Comparison of ENCODE assay signal across 22 cellular contexts in the genomic region with DNA sequence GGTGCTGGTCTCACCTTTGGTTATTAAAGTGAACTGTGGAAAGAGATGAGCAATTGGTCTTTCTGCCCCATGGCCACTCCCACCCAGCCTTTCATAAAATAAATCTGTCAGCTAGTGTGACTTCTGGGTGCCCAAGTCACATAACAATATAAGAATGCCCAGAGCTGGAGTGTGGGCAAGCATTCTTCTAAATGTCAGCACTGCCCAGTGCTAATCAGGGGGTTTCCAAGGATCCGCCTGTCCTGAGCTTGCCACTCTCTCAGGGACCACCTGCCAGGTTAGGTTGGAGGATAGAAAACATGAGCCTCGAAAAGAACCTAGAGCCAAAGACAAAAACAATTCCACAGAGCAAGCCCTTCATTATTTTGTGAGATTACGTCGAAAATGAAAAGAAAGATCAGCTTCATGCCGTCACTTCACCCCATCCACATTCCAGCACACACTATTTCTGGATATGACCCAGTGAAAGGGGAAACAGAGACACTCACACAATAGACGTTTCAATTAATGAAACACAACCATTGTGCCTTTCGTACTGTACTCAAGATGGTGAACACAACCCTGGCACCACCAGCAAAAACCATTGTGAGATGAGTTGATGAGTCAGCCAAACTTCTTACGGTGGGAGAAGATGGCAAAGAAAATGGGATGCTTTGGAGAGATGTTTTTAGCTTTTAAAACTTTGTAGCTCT.
"Had no signal": no experiment of that assay in that cellular context is flagged by ENCODE, and none has a peak within 500 bp of the region (broad histone marks: within the 10 kb centered on the region; RNA-seq: fewer than 3 reads in every experiment).

No MANE protein-coding gene starts in this region.

- H3K4me3 Mint-ChIP-seq: activated CD8-positive, alpha-beta T cell treated with anti-CD3 and anti-CD28 coated beads, Interleukin-2, amount 10 ng/mL, durations not matched to agents 7 days and 5 days; activated naive CD8-positive, alpha-beta T cell; memory B cell; nephron; stimulated activated memory B cell treated with anti-CD40 and anti-IgM and Interleukin-4, amounts not matched to agents 10 μg/mL and 1 μg/mL and 100 μg/mL, for 72 hours; T-helper 17 cell had no signal

- ATAC-seq: activated CD4-positive, CD25-positive, alpha-beta regulatory T cell treated with anti-CD3 and anti-CD28 coated beads, Interleukin-2, amount 50 U/mL, for 24 hours; activated CD8-positive, alpha-beta T cell treated with anti-CD3 and anti-CD28 coated beads, Interleukin-2, amount 10 ng/mL, durations not matched to agents 7 days and 5 days; stimulated activated memory B cell treated with anti-CD40 and anti-IgM and Interleukin-4, amounts not matched to agents 10 μg/mL and 1 μg/mL and 100 μg/mL, for 72 hours; T-helper 17 cell had no signal

- H3K9me3 ChIP-seq: adrenal gland, breast epithelium, colonic mucosa, esophagus muscularis mucosa, sigmoid colon, stomach, suprapubic skin, vagina had no signal

- H3K27me3 Mint-ChIP-seq: activated naive CD8-positive, alpha-beta T cell; memory B cell; stimulated activated memory B cell treated with anti-CD40 and anti-IgM and Interleukin-4, amounts not matched to agents 10 μg/mL and 1 μg/mL and 100 μg/mL, for 72 hours had no signal

- H3K4me1 ChIP-seq: adrenal gland, breast epithelium, colonic mucosa, suprapubic skin, vagina had no signal

- H3K4me3 ChIP-seq: adrenal gland, breast epithelium, colonic mucosa, esophagus muscularis mucosa, sigmoid colon, smooth muscle cell, stomach, suprapubic skin, vagina had no signal

- H3K27ac ChIP-seq: adrenal gland, breast epithelium, colonic mucosa, stomach, suprapubic skin, vagina had no signal

- H3K4me2 ChIP-seq: smooth muscle cell had no signal

- H3K36me3 ChIP-seq: breast epithelium, colonic mucosa, suprapubic skin had no signal

- DNase-seq: activated CD4-positive, alpha-beta T cell treated with anti-CD3 and anti-CD28 coated beads, Interleukin-2, amount 50 U/mL, for 1 hour; activated CD8-positive, alpha-beta T cell treated with anti-CD3 and anti-CD28 coated beads, Interleukin-2, amount 10 ng/mL, durations not matched to agents 7 days and 5 days; adrenal gland; colonic mucosa; hippocampal formation; left cardiac atrium; nucleus accumbens; sigmoid colon; stimulated activated CD4-positive, alpha-beta T cell treated with anti-CD3 and anti-CD28 coated beads, Interleukin-15, amount 100 ng/mL, for 24 hours; stomach; T-helper 17 cell; trophoblast cell had no signal

- H3K9me3 Mint-ChIP-seq: memory B cell; nephron; stimulated activated memory B cell treated with anti-CD40 and anti-IgM and Interleukin-4, amounts not matched to agents 10 μg/mL and 1 μg/mL and 100 μg/mL, for 72 hours had no signal

- H3K27me3 ChIP-seq: adrenal gland, breast epithelium, colonic mucosa, esophagus muscularis mucosa, sigmoid colon, stomach, suprapubic skin, vagina had no signal

- H3K27ac Mint-ChIP-seq: activated CD8-positive, alpha-beta T cell treated with anti-CD3 and anti-CD28 coated beads, Interleukin-2, amount 10 ng/mL, durations not matched to agents 7 days and 5 days; activated naive CD8-positive, alpha-beta T cell; T-helper 17 cell had no signal
